8 cellular contexts compared by ENCODE assay signal in genomic region chr3:124730920-124731297, GRCh38. TPM values are rescaled to one million over a fixed set of nuclear protein-coding genes. Genes with fewer than 3 reads are reported as not detected.
DNase-seq lines count a peak whose midpoint lies in the region; ATAC-seq and TF ChIP-seq lines count a peak whose summit lies in the region.

No MANE protein-coding gene starts in this region.

- DNase-seq in HFF-Myc (ENCODE audit: extremely low read depth, low read depth), result no peak
- peak in 1 of 2 donors; percentile 3 for DNase-seq in activated T-cell treated with anti-CD3 and anti-CD28 coated beads, Interleukin-2, amount 50 U/mL, for 72 hours
- peak; percentile 42 for DNase-seq in stimulated activated CD8-positive, alpha-beta memory T cell treated with anti-CD3 and anti-CD28 coated beads, Interleukin-4, amount 100 ng/mL, for 48 hours
- DNase-seq in NCI-H524 treated with DMSO at 0.1 percent for 48 hours (lab: John Stamatoyannopoulos, UW), result no peak
- DNase-seq in NCI-H2171 (lab: John Stamatoyannopoulos, UW), result no peak
- DNase-seq in NCI-H1694 (lab: John Stamatoyannopoulos, UW), result no peak

- peaks cover 4 to 14% of the 10 kb centered on the region in 2 donors for H3K36me3 Mint-ChIP-seq in activated T-cell treated with anti-CD3 and anti-CD28 coated beads, Interleukin-2, amount 50 U/mL, for 72 hours (ENCODE audit: insufficient read depth in 2 of 2)

- no peak for ATAC-seq in activated T-cell treated with anti-CD3 and anti-CD28 coated beads, Interleukin-2, amount 50 U/mL, for 72 hours (replicated peaks in 1 of 2)
- ATAC-seq in HG02884 (IDR thresholded peaks at IDR 0.05; ENCODE audit: unreplicated experiment), result no peak

- H3K4me1 Mint-ChIP-seq in activated T-cell treated with anti-CD3 and anti-CD28 coated beads, Interleukin-2, amount 50 U/mL, for 72 hours (ENCODE audit: low read depth), result peaks cover 50% of the 10 kb centered on the region

- peaks cover 3% of the 10 kb centered on the region for H3K27me3 Mint-ChIP-seq in activated T-cell treated with anti-CD3 and anti-CD28 coated beads, Interleukin-2, amount 50 U/mL, for 72 hours (ENCODE audit: low read depth)

- H3K27ac Mint-ChIP-seq in activated T-cell treated with anti-CD3 and anti-CD28 coated beads, Interleukin-2, amount 50 U/mL, for 72 hours, result peak overlapping the region; percentile 99

- no peaks in the 10 kb centered on the region for H3K9me3 ChIP-seq in iPS-18c (ENCODE audit: control insufficient read depth, insufficient read depth, low read length)

- TF ChIP-seq CTCF in HFF-Myc (IDR thresholded peaks at IDR 0.05; ENCODE audit: low read depth, low read length, missing control alignments), result no peak

- no peaks in the 10 kb centered on the region for H3K9me3 Mint-ChIP-seq in activated T-cell treated with anti-CD3 and anti-CD28 coated beads, Interleukin-2, amount 50 U/mL, for 72 hours

- H3K4me3 ChIP-seq in HFF-Myc (replicated peaks; ENCODE audit: low read depth, low read length), result peak overlapping the region; percentile 100
- H3K4me3 ChIP-seq in iPS-18c (ENCODE audit: insufficient read depth, low read depth, low read length), result peak overlapping the region; percentile 89

- H3K4me3 Mint-ChIP-seq in activated T-cell treated with anti-CD3 and anti-CD28 coated beads, Interleukin-2, amount 50 U/mL, for 72 hours, result peak overlapping the region; percentile 97 to 100

RNA-seq across cellular contexts. Expression of gene UMPS, which starts 0.7 kb away (rescaled TPM):
- total RNA-seq in activated T-cell treated with anti-CD3 and anti-CD28 coated beads, Interleukin-2, amount 50 U/mL, for 72 hours, result 10 to 100 TPM; 36.8 to 38.9 TPM
